ENCODE assay signal across 1 cellular context in genomic region chr10:97736902-97737769, GRCh38.
TF ChIP-seq lines count a peak whose summit lies in the region.

ZFYVE27 (plus strand) TSS chr10:97737128; CDS start chr10:97738478, 1,350 bp downstream.

TF ChIP-seq in K562, 482 proteins besides CTCF, POLR2A, EP300 and RAD21 (continued from another document and continues in another):
- TF ChIP-seq CHAMP1 (IDR thresholded peaks at IDR 0.05) (no peak), ELF2 (CRISPR knock-in tag; IDR thresholded peaks at IDR 0.05) (peak; percentile 91), ATF6 (CRISPR knock-in tag; IDR thresholded peaks at IDR 0.05) (peak; percentile 97), ZNF561 (CRISPR knock-in tag; conservative IDR thresholded peaks at IDR 0.05) (no peak), ZFP91 (CRISPR knock-in tag; IDR thresholded peaks at IDR 0.05) (no peak), FOXA1 (IDR thresholded peaks at IDR 0.05; ENCODE audit: borderline replicate concordance) (no peak), COPS2 (conservative IDR thresholded peaks at IDR 0.05) (no peak), JUN (IDR thresholded peaks at IDR 0.05; ENCODE audit: borderline replicate concordance, low read depth, low read length) (peak; percentile 96), JUN (CRISPR knock-in tag; IDR thresholded peaks at IDR 0.05; ENCODE audit: borderline replicate concordance) (peak; percentile 82; the same call in 1 of the 2 replicates), THAP7 (CRISPR knock-in tag; IDR thresholded peaks at IDR 0.05) (no peak), L3MBTL2 (IDR thresholded peaks at IDR 0.05) (peak; percentile 100), TAL1 (IDR thresholded peaks at IDR 0.05) (no peak), CBX1 (IDR thresholded peaks at IDR 0.05; ENCODE audit: low read depth) (0 out of 2 replicates have a peak, but pooled peaks have one; percentile 56), DNMT1 (IDR thresholded peaks at IDR 0.05) (no peak), ZNF707 (CRISPR knock-in tag; conservative IDR thresholded peaks at IDR 0.05) (no peak), ZBTB1 (CRISPR knock-in tag; IDR thresholded peaks at IDR 0.05; ENCODE audit: borderline replicate concordance, low read depth) (peak; percentile 73), FOXJ3 (CRISPR knock-in tag; IDR thresholded peaks at IDR 0.05) (no peak), ZNF24 (IDR thresholded peaks at IDR 0.05) (no peak), GABPA (tag; conservative IDR thresholded peaks at IDR 0.05; ENCODE audit: low read depth) (peak; percentile 64), MTF1 (CRISPR knock-in tag; IDR thresholded peaks at IDR 0.05; ENCODE audit: borderline replicate concordance) (no peak), GATAD2A (IDR thresholded peaks at IDR 0.05) (no peak), ZNF445 (CRISPR knock-in tag; IDR thresholded peaks at IDR 0.05; ENCODE audit: low read depth) (no peak), TFE3 (CRISPR knock-in tag; IDR thresholded peaks at IDR 0.05) (no peak), KAT2B (IDR thresholded peaks at IDR 0.05; ENCODE audit: low read depth, low read length) (no peak), ADNP (tag; IDR thresholded peaks at IDR 0.05) (no peak), SLC30A9 (CRISPR knock-in tag; IDR thresholded peaks at IDR 0.05) (no peak), ETV6 (IDR thresholded peaks at IDR 0.05; ENCODE audit: borderline replicate concordance in 1 of 2, low read depth in 2 of 2, low read length in 1 of 2) (no peak), ETV6 (CRISPR knock-in tag; IDR thresholded peaks at IDR 0.05; ENCODE audit: borderline replicate concordance) (no peak), ZNF354B (CRISPR knock-in tag; IDR thresholded peaks at IDR 0.05) (no peak), ESRRB (CRISPR knock-in tag; IDR thresholded peaks at IDR 0.05; ENCODE audit: borderline replicate concordance) (no peak), MEIS2 (IDR thresholded peaks at IDR 0.05; ENCODE audit: partially characterized antibody) (peak; percentile 75), ATF4 (CRISPR knock-in tag; IDR thresholded peaks at IDR 0.05) (no peak), NCOA2 (IDR thresholded peaks at IDR 0.05; ENCODE audit: partially characterized antibody in 2 of 2) (no peak), DEAF1 (CRISPR knock-in tag; IDR thresholded peaks at IDR 0.05) (no peak), EGR1 (conservative IDR thresholded peaks at IDR 0.05) (peak; percentile 94), NKRF (IDR thresholded peaks at IDR 0.05; ENCODE audit: borderline replicate concordance) (peak; percentile 69), MEF2A (IDR thresholded peaks at IDR 0.05; ENCODE audit: control insufficient read depth, low read depth, low read length) (no peak), ZNF785 (CRISPR knock-in tag; IDR thresholded peaks at IDR 0.05) (no peak), ZNF668 (CRISPR knock-in tag; IDR thresholded peaks at IDR 0.05) (0 out of 2 replicates have a peak, but pooled peaks have one; percentile 76), E2F3 (CRISPR knock-in tag; IDR thresholded peaks at IDR 0.05) (peak; percentile 31; the same call in 1 of the 2 replicates), BMI1 (IDR thresholded peaks at IDR 0.05; ENCODE audit: low read length) (no peak)
